Comparison of ENCODE assay signal across 18 cellular contexts in the genomic region with DNA sequence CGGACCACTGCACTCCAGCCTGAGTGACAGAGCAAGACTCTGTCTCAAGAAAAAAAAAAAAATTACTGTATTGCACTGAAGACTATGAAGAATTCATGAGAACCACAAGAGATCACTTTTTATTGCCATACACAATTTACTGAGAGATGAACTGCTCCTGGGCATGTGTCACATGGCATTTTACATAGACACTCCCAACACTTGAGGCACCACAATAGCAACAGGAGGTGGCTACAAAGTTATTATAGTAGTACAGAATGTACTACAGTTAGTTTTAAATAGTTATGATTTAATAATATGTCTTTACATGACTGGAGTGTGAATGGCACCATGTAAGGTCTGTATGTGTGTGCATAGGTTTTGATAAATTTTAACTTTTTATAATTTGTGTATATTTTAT.
A peak's percentile ranks its signal among the peaks of the same experiment; 100 is the strongest.
DNase-seq lines count a peak whose midpoint lies in the region; ATAC-seq, FAIRE-seq and TF ChIP-seq lines count a peak whose summit lies in the region.
"Had no signal": no experiment of that assay in that cellular context is flagged by ENCODE, and none has a peak within 500 bp of the region (broad histone marks: within the 10 kb centered on the region; RNA-seq: fewer than 3 reads in every experiment).

No MANE protein-coding gene starts in this region.

- TF ChIP-seq POLR2A in vagina (IDR thresholded peaks at IDR 0.05), result no peak

- peaks cover 75% of the 10 kb centered on the region for H3K36me3 Mint-ChIP-seq in stimulated activated naive CD8-positive, alpha-beta T cell treated with anti-CD3 and anti-CD28 coated beads, Interleukin-15, Interleukin-2, amounts not matched to agents 100 ng/mL and 50 ng/mL, for 24 hours (ENCODE audit: low read depth)
- no peaks in the 10 kb centered on the region for H3K36me3 Mint-ChIP-seq in glutamatergic neuron (ENCODE audit: unreplicated experiment)

- intact Hi-C loops in left colon (cut with DNase I, micrococcal nuclease) (no loop called here), upper lobe of right lung (cut with DNase I) (no loop called here), vagina (cut with DNase I) (no loop called here)

- H3K9me3 ChIP-seq in upper lobe of right lung (no peaks in the 10 kb centered on the region), vagina (no peaks in the 10 kb centered on the region)

- H3K27ac ChIP-seq in upper lobe of right lung, result no peak overlapping the region
- no peak overlapping the region for H3K27ac ChIP-seq in vagina

- H3K4me3 ChIP-seq in upper lobe of right lung (no peak overlapping the region), vagina (no peak overlapping the region)
- H3K4me3 ChIP-seq: K562 had no signal

- no peak for TF ChIP-seq CTCF in upper lobe of right lung (IDR thresholded peaks at IDR 0.05)
- TF ChIP-seq CTCF in vagina (IDR thresholded peaks at IDR 0.05), result no peak
- no peak for TF ChIP-seq CTCF in glutamatergic neuron (IDR thresholded peaks at IDR 0.05; ENCODE audit: partially characterized antibody, unreplicated experiment)

- peaks cover 82% of the 10 kb centered on the region for H3K36me3 ChIP-seq in upper lobe of right lung
- H3K36me3 ChIP-seq in vagina, result peaks cover 0 to 46% of the 10 kb centered on the region in 2 donors

- H3K4me3 Mint-ChIP-seq in stimulated activated naive CD8-positive, alpha-beta T cell treated with anti-CD3 and anti-CD28 coated beads, Interleukin-15, Interleukin-2, amounts not matched to agents 100 ng/mL and 50 ng/mL, for 24 hours, result no peak overlapping the region
- no peak overlapping the region for H3K4me3 Mint-ChIP-seq in glutamatergic neuron (ENCODE audit: unreplicated experiment)
- H3K4me3 Mint-ChIP-seq: B cell; CD4-positive, alpha-beta memory T cell had no signal

- H3K9me3 Mint-ChIP-seq in stimulated activated naive CD8-positive, alpha-beta T cell treated with anti-CD3 and anti-CD28 coated beads, Interleukin-15, Interleukin-2, amounts not matched to agents 100 ng/mL and 50 ng/mL, for 24 hours, result no peaks in the 10 kb centered on the region
- H3K9me3 Mint-ChIP-seq in glutamatergic neuron (ENCODE audit: unreplicated experiment), result no peaks in the 10 kb centered on the region
- H3K9me3 Mint-ChIP-seq: CD4-positive, alpha-beta memory T cell had no signal

- no peak for DNase-seq in stimulated activated naive CD8-positive, alpha-beta T cell treated with anti-CD3 and anti-CD28 coated beads, Interleukin-15, Interleukin-2, amounts not matched to agents 100 U/mL and 50 U/mL, for 24 hours
- DNase-seq in left colon (no peak), upper lobe of right lung (no peak), vagina (ENCODE audit: extremely low spot score in 2 of 2) (no peak), glutamatergic neuron (no peak)
- no peak for DNase-seq in activated CD4-positive, alpha-beta T cell treated with anti-CD3 and anti-CD28 coated beads for 4 hours
- DNase-seq: CD4-positive, alpha-beta memory T cell; GF-D8; NCI-H1092 treated with DMSO at 0.1 percent for 48 hours; NCI-H1694; NCI-H446; NCI-H748 treated with DMSO at 0.1 percent for 48 hours; SHP77 had no signal

- no peaks in the 10 kb centered on the region for H3K27me3 Mint-ChIP-seq in stimulated activated naive CD8-positive, alpha-beta T cell treated with anti-CD3 and anti-CD28 coated beads, Interleukin-15, Interleukin-2, amounts not matched to agents 100 ng/mL and 50 ng/mL, for 24 hours
- peaks cover 2% of the 10 kb centered on the region for H3K27me3 Mint-ChIP-seq in glutamatergic neuron (ENCODE audit: unreplicated experiment)
- H3K27me3 Mint-ChIP-seq: B cell; CD4-positive, alpha-beta memory T cell had no signal

- peaks cover 20% of the 10 kb centered on the region for H3K4me1 Mint-ChIP-seq in stimulated activated naive CD8-positive, alpha-beta T cell treated with anti-CD3 and anti-CD28 coated beads, Interleukin-15, Interleukin-2, amounts not matched to agents 100 ng/mL and 50 ng/mL, for 24 hours (ENCODE audit: low read depth)
- H3K4me1 Mint-ChIP-seq in glutamatergic neuron (ENCODE audit: low read depth, unreplicated experiment), result no peaks in the 10 kb centered on the region
- H3K4me1 Mint-ChIP-seq: B cell had no signal

- no peaks in the 10 kb centered on the region for H3K4me1 ChIP-seq in upper lobe of right lung
- peaks cover 8% of the 10 kb centered on the region for H3K4me1 ChIP-seq in vagina

- H3K27me3 ChIP-seq in upper lobe of right lung (no peaks in the 10 kb centered on the region), vagina (no peaks in the 10 kb centered on the region)

- no peak for ATAC-seq in stimulated activated naive CD8-positive, alpha-beta T cell treated with anti-CD3 and anti-CD28 coated beads, Interleukin-15, Interleukin-2, amounts not matched to agents 100 U/mL and 50 U/mL, for 24 hours
- ATAC-seq in left colon (peak; percentile 79), upper lobe of right lung (peak; percentile 71)
- ATAC-seq: K562, Panc1 had no signal

- peak; percentile 77 for FAIRE-seq in endometrium (lab: Jason Lieb, UNC)
- FAIRE-seq: K562 had no signal

- H3K27ac Mint-ChIP-seq in stimulated activated naive CD8-positive, alpha-beta T cell treated with anti-CD3 and anti-CD28 coated beads, Interleukin-15, Interleukin-2, amounts not matched to agents 100 ng/mL and 50 ng/mL, for 24 hours, result peak overlapping the region; percentile 61
- H3K27ac Mint-ChIP-seq in glutamatergic neuron (ENCODE audit: unreplicated experiment), result no peak overlapping the region
- H3K27ac Mint-ChIP-seq: B cell had no signal
